ENCODE assay signal across 27 cellular contexts in genomic region chr1:200518524-200518923, GRCh38.
DNase-seq lines count a peak whose midpoint lies in the region; ATAC-seq and TF ChIP-seq lines count a peak whose summit lies in the region.
"Had no signal": no experiment of that assay in that cellular context is flagged by ENCODE, and none has a peak within 500 bp of the region (broad histone marks: within the 10 kb centered on the region; RNA-seq: fewer than 3 reads in every experiment).

No MANE protein-coding gene starts in this region.

- no peaks in the 10 kb centered on the region for H3K9me3 ChIP-seq in SJCRH30 (replicated peaks)
- H3K9me3 ChIP-seq: ovary, tibial artery had no signal

- peak; percentile 17 for DNase-seq in NCI-H1092 treated with DMSO at 0.1 percent for 48 hours (lab: John Stamatoyannopoulos, UW)
- no peak for DNase-seq in NCI-H1092 (lab: John Stamatoyannopoulos, UW)
- peak; percentile 77 for DNase-seq in DMS79 (lab: John Stamatoyannopoulos, UW)
- peak; percentile 18 for DNase-seq in NCI-H2227 treated with DMSO at 0.1 percent for 48 hours (lab: John Stamatoyannopoulos, UW)
- DNase-seq in foreskin keratinocyte, result peak; percentile 71 to 84
- no peak for DNase-seq in globus pallidus (ENCODE audit: low spot score)
- DNase-seq in SJCRH30, result no peak
- DNase-seq in T-helper 1 cell, result no peak
- DNase-seq: activated CD4-positive, alpha-beta T cell treated with anti-CD3 and anti-CD28 coated beads, Interleukin-2, amount 10 ng/mL, durations not matched to agents 24 days and 14 days; activated gamma-delta T cell treated with Interleukin-2 at 50 U/mL for 16 hours; activated T-cell treated with anti-CD3 and anti-CD28 coated beads, Interleukin-2, amount 50 U/mL, for 24 hours; CD4-positive, alpha-beta T cell; DMS153; GDM1; GOT3; mammary epithelial cell; NCI-H345; NCI-H82; nephron progenitor cell; ovary; PC-3; retina; SHP77 treated with DMSO at 0.1 percent for 48 hours; stimulated activated CD4-positive, alpha-beta T cell treated with anti-CD3 and anti-CD28 coated beads, Interleukin-1b, Interleukin-23, amount 100 ng/mL, for 48 hours; stimulated activated CD8-positive, alpha-beta memory T cell treated with anti-CD3 and anti-CD28 coated beads, Interleukin-4, amount 100 ng/mL, for 48 hours; tibial artery had no signal

- H3K4me3 ChIP-seq in SJCRH30, result no peak overlapping the region
- H3K4me3 ChIP-seq: ovary, smooth muscle cell, tibial artery had no signal

- peaks cover 9% of the 10 kb centered on the region for H3K4me1 ChIP-seq in foreskin keratinocyte
- H3K4me1 ChIP-seq in SJCRH30, result no peaks in the 10 kb centered on the region
- H3K4me1 ChIP-seq: tibial artery had no signal

- no peaks in the 10 kb centered on the region for H3K36me3 ChIP-seq in SJCRH30
- H3K36me3 ChIP-seq: ovary, tibial artery had no signal

- peak; percentile 42 for ATAC-seq in foreskin keratinocyte
- ATAC-seq: PC-3 had no signal

- H3K27ac ChIP-seq in foreskin keratinocyte, result no peak overlapping the region
- no peak overlapping the region for H3K27ac ChIP-seq in SJCRH30
- H3K27ac ChIP-seq: ovary, tibial artery had no signal

- TF ChIP-seq CTCF in foreskin keratinocyte (conservative IDR thresholded peaks at IDR 0.05), result no peak

- no peaks in the 10 kb centered on the region for H3K27me3 ChIP-seq in foreskin keratinocyte
- no peaks in the 10 kb centered on the region for H3K27me3 ChIP-seq in SJCRH30
- H3K27me3 ChIP-seq: ovary, tibial artery had no signal

Comparison
In these comparisons a context has a peak if more than half of its experiments do, and no peak if none do; other contexts are left out.
1. DNase-seq: peak in NCI-H1092 treated with DMSO at 0.1 percent for 48 hours (single experiment), DMS79 (single experiment), NCI-H2227 treated with DMSO at 0.1 percent for 48 hours (single experiment) and foreskin keratinocyte (2 of 2); none in NCI-H1092 (single experiment), globus pallidus (single experiment), SJCRH30 (0 of 2) and T-helper 1 cell (0 of 5).